In genomic region chrX:64975989-64976672, GRCh38 we compare ENCODE assay signal across 8 cellular contexts. TPM values are rescaled to one million over a fixed set of nuclear protein-coding genes. Genes with fewer than 3 reads are reported as not detected.
A peak's percentile ranks its signal among the peaks of the same experiment; 100 is the strongest.
DNase-seq lines count a peak whose midpoint lies in the region; ATAC-seq, FAIRE-seq and TF ChIP-seq lines count a peak whose summit lies in the region.

TSS of gene ZC4H2 (minus strand) at chrX:64976450. CDS start at chrX:64976377, 73 bp downstream.

- peaks cover 25% of the 10 kb centered on the region for H3K27me3 ChIP-seq in BLaER1
- H3K27me3 ChIP-seq in pancreas = peaks cover 0 to 12% (median 0%) of the 10 kb centered on the region in 4 donors

- ATAC-seq in GM19463 (IDR thresholded peaks at IDR 0.05; ENCODE audit: unreplicated experiment) (peak; percentile 99), Right ventricle myocardium superior (ENCODE audit: poor library complexity) (peak; percentile 100), pancreas (peak; percentile 98 to 100 (median 100))
- ATAC-seq in activated naive CD8-positive, alpha-beta T cell treated with anti-CD3 and anti-CD28 coated beads, Interleukin-2, amount 10 ng/mL, durations not matched to agents 7 days and 5 days (ENCODE audit: low read depth) = peak; percentile 99

- H3K27me3 Mint-ChIP-seq in activated naive CD8-positive, alpha-beta T cell treated with anti-CD3 and anti-CD28 coated beads, Interleukin-2, amount 10 ng/mL, durations not matched to agents 7 days and 5 days = no peaks in the 10 kb centered on the region
- no peaks in the 10 kb centered on the region for H3K27me3 Mint-ChIP-seq in type B pancreatic cell

- peaks cover 15% of the 10 kb centered on the region for H3K36me3 ChIP-seq in BLaER1
- no peaks in the 10 kb centered on the region for H3K36me3 ChIP-seq in pancreas

- peak within 1 kb of the TSS; percentile 79 for H3K9ac ChIP-seq in BLaER1

- DNase-seq in HK-2 (ENCODE audit: unreplicated experiment) (peak; percentile 71), SKM-1 treated with dmso at 0.1 percent for 144 hours (lab: John Stamatoyannopoulos, UW; ENCODE audit: unreplicated experiment) (peak; percentile 39), Right ventricle myocardium superior (peak; percentile 81), pancreas (peak; percentile 67 to 85 (median 73)), type B pancreatic cell (ENCODE audit: extremely low spot score, unreplicated experiment) (peak; percentile 72)
- DNase-seq in activated naive CD8-positive, alpha-beta T cell treated with anti-CD3 and anti-CD28 coated beads, Interleukin-2, amount 10 ng/mL, durations not matched to agents 7 days and 5 days = peak; percentile 57

- H3K4me3 Mint-ChIP-seq in activated naive CD8-positive, alpha-beta T cell treated with anti-CD3 and anti-CD28 coated beads, Interleukin-2, amount 10 ng/mL, durations not matched to agents 7 days and 5 days = peak within 1 kb of the TSS; percentile 90
- H3K4me3 Mint-ChIP-seq in type B pancreatic cell = peak within 1 kb of the TSS; percentile 94

- intact Hi-C loops in Right ventricle myocardium superior (cut with DNase I) = no loop called here
- intact Hi-C loops in pancreas (cut with DNase I) = no loop called here

- TF ChIP-seq CTCF in pancreas (IDR thresholded peaks at IDR 0.05) = no peak
- TF ChIP-seq CTCF in type B pancreatic cell (conservative IDR thresholded peaks at IDR 0.05) = no peak

- H3K4me3 ChIP-seq in BLaER1 (peak within 1 kb of the TSS; percentile 73), pancreas (peak within 1 kb of the TSS; percentile 27 to 56 (median 37))

- H3K9me3 Mint-ChIP-seq in activated naive CD8-positive, alpha-beta T cell treated with anti-CD3 and anti-CD28 coated beads, Interleukin-2, amount 10 ng/mL, durations not matched to agents 7 days and 5 days = peaks cover 8% of the 10 kb centered on the region
- H3K9me3 Mint-ChIP-seq in type B pancreatic cell = no peaks in the 10 kb centered on the region

- POLR2A ChIA-PET in activated naive CD8-positive, alpha-beta T cell treated with anti-CD3 and anti-CD28 coated beads, Interleukin-2, amount 10 ng/mL, durations not matched to agents 7 days and 5 days (lab: Charles Lee) = interaction anchor here (0.6 to 3.0 kb wide), 2 partner anchors 59 to 430 kb away, joined by 4 to 13 read pairs; partner anchors contain the start of gene ZC3H12B

- peaks cover 5% of the 10 kb centered on the region for H3K4me1 Mint-ChIP-seq in activated naive CD8-positive, alpha-beta T cell treated with anti-CD3 and anti-CD28 coated beads, Interleukin-2, amount 10 ng/mL, durations not matched to agents 7 days and 5 days
- H3K4me1 Mint-ChIP-seq in type B pancreatic cell (ENCODE audit: unreplicated experiment) = no peaks in the 10 kb centered on the region

- H3K27ac ChIP-seq in BLaER1 (peak within 1 kb of the TSS; percentile 62), pancreas (no peak within 1 kb of the TSS)

- H3K9me3 ChIP-seq in BLaER1 = peaks cover 21% of the 10 kb centered on the region
- no peaks in the 10 kb centered on the region for H3K9me3 ChIP-seq in pancreas

- H3K4me1 ChIP-seq in BLaER1 (peaks cover 10% of the 10 kb centered on the region), pancreas (no peaks in the 10 kb centered on the region)

- peaks cover 15% of the 10 kb centered on the region for H3K36me3 Mint-ChIP-seq in activated naive CD8-positive, alpha-beta T cell treated with anti-CD3 and anti-CD28 coated beads, Interleukin-2, amount 10 ng/mL, durations not matched to agents 7 days and 5 days
- peaks cover 11% of the 10 kb centered on the region for H3K36me3 Mint-ChIP-seq in type B pancreatic cell

- no peaks in the 10 kb centered on the region for H4K20me1 ChIP-seq in BLaER1

- peak within 1 kb of the TSS; percentile 67 for H3K4me2 ChIP-seq in BLaER1

- whole genome bisulfite sequencing in pancreas, 2 donors = 1 to 17% methylated on average over 17 of the region's 17 CpGs

- peak; percentile 96 for FAIRE-seq in pancreas (lab: Jason Lieb, UNC)

- H3K27ac Mint-ChIP-seq in activated naive CD8-positive, alpha-beta T cell treated with anti-CD3 and anti-CD28 coated beads, Interleukin-2, amount 10 ng/mL, durations not matched to agents 7 days and 5 days = peak within 1 kb of the TSS; percentile 66
- peak within 1 kb of the TSS; percentile 62 for H3K27ac Mint-ChIP-seq in type B pancreatic cell

RNA-seq across cellular contexts. Expression of gene ZC4H2, which starts in this region (rescaled TPM):
- total RNA-seq in activated naive CD8-positive, alpha-beta T cell treated with anti-CD3 and anti-CD28 coated beads, Interleukin-2, amount 10 ng/mL, durations not matched to agents 7 days and 5 days = 10 to 100 TPM; 13.0 to 17.3 TPM
- total RNA-seq in Right ventricle myocardium superior (4.8 TPM), pancreas (1 to 10 TPM; 2.7 to 5.6 (median 4.0) TPM), type B pancreatic cell (ENCODE audit: low replicate concordance) (12.2 and 21.4 TPM in 2 replicates)
- 1 to 10 TPM; 2.2 to 4.2 TPM for polyA plus RNA-seq in pancreas
